ENCODE assay signal across 8 cellular contexts in the genomic region with DNA sequence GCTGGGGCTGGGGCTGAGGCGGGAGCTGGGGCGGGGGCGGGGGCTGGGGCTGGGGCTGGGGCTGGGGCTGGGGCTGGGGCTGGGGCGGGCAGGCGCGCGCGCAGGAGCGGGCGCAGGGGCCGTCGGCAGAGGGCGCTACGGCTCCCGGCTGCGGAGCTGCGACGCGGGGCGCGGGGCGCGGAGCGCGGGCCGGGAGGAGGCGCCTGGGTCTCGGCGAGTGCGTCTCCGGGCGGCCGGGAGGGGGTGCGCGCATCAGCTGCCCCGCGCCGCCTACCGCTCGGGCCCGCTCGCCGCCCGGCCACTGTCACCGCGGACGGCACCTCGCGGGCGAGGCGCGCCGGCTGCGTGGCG. TPM values are rescaled to one million over a fixed set of nuclear protein-coding genes. Genes with fewer than 3 reads are reported as not detected.
A peak's percentile ranks its signal among the peaks of the same experiment; 100 is the strongest.
DNase-seq lines count a peak whose midpoint lies in the region; ATAC-seq and TF ChIP-seq lines count a peak whose summit lies in the region.

No MANE protein-coding gene starts in this region.

- H3K9me3 Mint-ChIP-seq in T-cell = peaks cover 2 to 6% (median 6%) of the 10 kb centered on the region in 3 donors

- H3K4me3 ChIP-seq in PC-9 = no peak overlapping the region

- no peaks in the 10 kb centered on the region for H3K36me3 ChIP-seq in PC-9 (ENCODE audit: low read depth)

- H3K36me3 Mint-ChIP-seq in T-cell = peaks cover 2% of the 10 kb centered on the region

- H3K27me3 Mint-ChIP-seq in T-cell = peaks cover 55 to 60% of the 10 kb centered on the region in 2 donors

- no peaks in the 10 kb centered on the region for H4K20me1 ChIP-seq in PC-9 (ENCODE audit: insufficient read depth)

- POLR2A ChIA-PET in T-cell (lab: Charles Lee) (no interaction called here), PC-9 (lab: Charles Lee; ENCODE audit: unreplicated experiment) (no interaction called here)

- no peak overlapping the region for H2AFZ ChIP-seq in PC-9

- peak; percentile 71 for ATAC-seq in HG03520 (IDR thresholded peaks at IDR 0.05; ENCODE audit: unreplicated experiment)
- peak; percentile 65 to 80 (median 76) for ATAC-seq in T-cell (replicated peaks in 1 of 4)

- no peaks in the 10 kb centered on the region for H3K79me2 ChIP-seq in PC-9 (ENCODE audit: low read depth)

- H3K27ac Mint-ChIP-seq in T-cell = no peak overlapping the region

- H3K4me3 Mint-ChIP-seq in T-cell = peak overlapping the region in 1 of 3 donors; percentile 49

- peak; percentile 83 for DNase-seq in DMS 273 (lab: John Stamatoyannopoulos, UW; ENCODE audit: unreplicated experiment)
- DNase-seq in DMS 273 treated with DMSO at 0.1 percent for 48 hours (lab: John Stamatoyannopoulos, UW) = no peak
- DNase-seq in T-cell = peak in 15 of 34 experiments; percentile 3 to 41 (median 16)
- DNase-seq in T47D (ENCODE audit: low read depth in 1 of 2, low spot score in 1 of 2) = peak; percentile 58 to 65
- DNase-seq in islet precursor cell = peak; percentile 84
- DNase-seq in stimulated activated CD4-positive, alpha-beta T cell treated with anti-CD3 and anti-CD28 coated beads, TNF-alpha, amount 100 ng/mL, for 48 hours (ENCODE audit: low read depth in 3 of 3) = peak; percentile 22 to 47 (median 32)
- DNase-seq in PC-9 = no peak

- H3K4me1 ChIP-seq in PC-9 (replicated peaks; ENCODE audit: insufficient read depth) = no peaks in the 10 kb centered on the region

- in situ Hi-C loops in T47D (cut with HindIII; ENCODE audit: low pct_unique_long_range_greater_than_20kb, low sequenced_read_pairs) = no loop called here

- H3K4me1 Mint-ChIP-seq in T-cell = peaks cover 6 to 8% (median 6%) of the 10 kb centered on the region in 3 donors

- TF ChIP-seq CTCF in PC-9 (conservative IDR thresholded peaks at IDR 0.05) = no peak

- CTCF ChIA-PET in T-cell (lab: Charles Lee) = interaction anchor here in 1 of 2 donors (0.6 to 1.5 kb wide), 2 partner anchors 263 to 551 kb away, joined by 3 to 5 read pairs; no protein-coding TSS in a partner anchor
- CTCF ChIA-PET in PC-9 (lab: Charles Lee) = no interaction called here

- H3K9me3 ChIP-seq in PC-9 (ENCODE audit: insufficient read depth, low read depth) = no peaks in the 10 kb centered on the region

- H3K4me2 ChIP-seq in PC-9 = no peak overlapping the region

- H3K9me2 ChIP-seq in PC-9 (ENCODE audit: insufficient read depth) = no peaks in the 10 kb centered on the region

- H3K27ac ChIP-seq in PC-9 = no peak overlapping the region

- no peaks in the 10 kb centered on the region for H3F3A ChIP-seq in PC-9 (ENCODE audit: insufficient read depth, low read depth)

- intact Hi-C loops in PC-9 (cut with micrococcal nuclease; ENCODE audit: unreplicated experiment) = no loop called here

- H3K27me3 ChIP-seq in PC-9 (ENCODE audit: insufficient read depth, low read depth) = peaks cover 32% of the 10 kb centered on the region

- BruUV-seq in PC-9 (replicated peaks; lab: Mats Ljungman, UMichigan) = no TSS peak

RNA-seq across cellular contexts. Expression of gene MTUS2, which starts 0.4 kb away (rescaled TPM):
- total RNA-seq in T-cell (under 1 TPM; 0.05 to 0.28 (median 0.12) TPM), PC-9 (2021) (not detected in 2 replicates)

Comparison
In these comparisons a context has a peak if more than half of its experiments do, and no peak if none do; other contexts are left out.
1. DNase-seq: peak in DMS 273 (single experiment), T47D (2 of 2), islet precursor cell (single experiment) and stimulated activated CD4-positive, alpha-beta T cell treated with anti-CD3 and anti-CD28 coated beads, TNF-alpha, amount 100 ng/mL, for 48 hours (3 of 3); none in DMS 273 treated with DMSO at 0.1 percent for 48 hours (single experiment) and PC-9 (0 of 2).